ENCODE assay signal across 8 cellular contexts in the genomic region with DNA sequence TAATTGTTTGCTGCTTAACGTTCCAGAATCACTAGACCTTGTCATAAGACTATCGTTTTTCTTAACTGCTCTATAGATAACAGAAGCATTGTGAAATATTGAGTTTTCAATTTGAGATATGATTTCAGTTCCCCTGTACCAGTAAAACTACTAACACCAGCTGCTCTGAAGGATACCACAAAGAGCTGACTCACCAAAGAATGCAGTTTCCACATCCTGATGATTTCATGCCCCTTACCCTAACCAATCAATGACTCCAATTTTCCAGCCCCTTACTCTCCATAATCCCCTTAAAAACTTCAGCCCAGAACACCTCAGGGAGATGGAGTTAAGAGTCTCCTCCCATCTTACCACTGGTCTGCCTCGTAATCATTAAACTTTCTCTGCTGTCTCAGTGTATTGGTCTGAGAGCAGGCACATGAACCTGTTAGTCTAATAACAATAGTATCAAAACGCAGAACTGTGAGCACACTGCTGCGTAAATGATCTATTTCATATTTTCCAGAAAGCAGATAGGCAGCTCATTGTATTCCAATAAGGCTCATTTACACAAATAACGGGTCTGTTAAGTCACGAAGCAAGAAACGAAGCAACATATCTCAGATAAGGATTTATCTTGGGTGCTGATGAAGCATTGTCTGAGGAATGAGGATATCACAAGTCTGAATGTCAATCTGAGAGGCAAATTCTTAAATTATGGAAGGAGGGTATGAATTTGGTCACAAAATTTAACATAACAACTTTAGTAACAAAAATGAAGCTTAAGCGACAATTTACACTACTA. TPM values are rescaled to one million over a fixed set of nuclear protein-coding genes. Genes with fewer than 3 reads are reported as not detected.
A peak's percentile ranks its signal among the peaks of the same experiment; 100 is the strongest.
DNase-seq lines count a peak whose midpoint lies in the region; ATAC-seq and TF ChIP-seq lines count a peak whose summit lies in the region.

No MANE protein-coding gene starts in this region.

- H3K9me3 ChIP-seq in HUES48 (ENCODE audit: control insufficient read depth, insufficient read depth, low read length), result no peaks in the 10 kb centered on the region

- H3K9ac ChIP-seq in HUES48 (ENCODE audit: low read depth, low read length), result no peak overlapping the region

- intact Hi-C loops in Calu3 (cut with micrococcal nuclease; ENCODE audit: unreplicated experiment), result loop anchor here (5.0 kb wide), 1 partner anchor 136 kb away; no protein-coding TSS in a partner anchor

- H3K4me1 ChIP-seq in HUES48 (ENCODE audit: control insufficient read depth, insufficient read depth, low read length), result peaks cover 14% of the 10 kb centered on the region

- no peaks in the 10 kb centered on the region for H3K9me3 Mint-ChIP-seq in Calu3 (ENCODE audit: low read depth, unreplicated experiment)
- H3K9me3 Mint-ChIP-seq in activated T-helper 17 cell treated with anti-CD3 and anti-CD28 coated beads, Interleukin-2, amount 50 U/mL, for 72 hours, result no peaks in the 10 kb centered on the region
- H3K9me3 Mint-ChIP-seq in nephron, result peaks cover 24% of the 10 kb centered on the region

- H3K27me3 Mint-ChIP-seq in Calu3 (ENCODE audit: unreplicated experiment) (no peaks in the 10 kb centered on the region), nephron (ENCODE audit: low read depth) (peaks cover 7% of the 10 kb centered on the region)
- H3K27me3 Mint-ChIP-seq in activated T-helper 17 cell treated with anti-CD3 and anti-CD28 coated beads, Interleukin-2, amount 50 U/mL, for 72 hours, result peaks cover 45% of the 10 kb centered on the region

- DNase-seq in Calu3 (peak; percentile 17), LoVo (ENCODE audit: low spot score) (no peak), NCI-H748 treated with DMSO at 0.1 percent for 48 hours (lab: John Stamatoyannopoulos, UW) (no peak), UCSD-AML1 (lab: John Stamatoyannopoulos, UW; ENCODE audit: unreplicated experiment) (no peak)

- BruUV-seq in Calu3 (replicated peaks; lab: Mats Ljungman, UMichigan), result no TSS peak

- H3K4me1 Mint-ChIP-seq in Calu3 (ENCODE audit: low read depth, unreplicated experiment) (peaks cover 28% of the 10 kb centered on the region), nephron (peaks cover 13% of the 10 kb centered on the region)
- H3K4me1 Mint-ChIP-seq in activated T-helper 17 cell treated with anti-CD3 and anti-CD28 coated beads, Interleukin-2, amount 50 U/mL, for 72 hours, result peaks cover 9% of the 10 kb centered on the region

- H3K36me3 Mint-ChIP-seq in Calu3 (ENCODE audit: insufficient read depth, unreplicated experiment), result no peaks in the 10 kb centered on the region
- H3K36me3 Mint-ChIP-seq in activated T-helper 17 cell treated with anti-CD3 and anti-CD28 coated beads, Interleukin-2, amount 50 U/mL, for 72 hours (ENCODE audit: low read depth), result no peaks in the 10 kb centered on the region
- no peaks in the 10 kb centered on the region for H3K36me3 Mint-ChIP-seq in nephron (ENCODE audit: low read depth)

- TF ChIP-seq CTCF in Calu3 (IDR thresholded peaks at IDR 0.05; ENCODE audit: unreplicated experiment), result no peak
- no peak for TF ChIP-seq CTCF in nephron (IDR thresholded peaks at IDR 0.05; ENCODE audit: unreplicated experiment in 3 of 3)

- H3K36me3 ChIP-seq in HUES48 (ENCODE audit: control insufficient read depth, insufficient read depth, low read length), result no peaks in the 10 kb centered on the region

- CTCF ChIA-PET in Calu3 (lab: Charles Lee), result interaction anchor here (0.6 kb wide), 1 partner anchor 1047 kb away, joined by 3 read pairs; no protein-coding TSS in a partner anchor

- H3K27ac Mint-ChIP-seq in Calu3 (ENCODE audit: unreplicated experiment) (peak overlapping the region; percentile 51), nephron (peak overlapping the region; percentile 9 to 21 (median 12))
- peak overlapping the region; percentile 24 for H3K27ac Mint-ChIP-seq in activated T-helper 17 cell treated with anti-CD3 and anti-CD28 coated beads, Interleukin-2, amount 50 U/mL, for 72 hours

- H3K27me3 ChIP-seq in HUES48 (ENCODE audit: control insufficient read depth, insufficient read depth, low read length), result no peaks in the 10 kb centered on the region

- no peak overlapping the region for H3K4me3 ChIP-seq in HUES48 (ENCODE audit: low read depth, low read length)

- ATAC-seq in GM21526 (IDR thresholded peaks at IDR 0.05; ENCODE audit: low FRiP score, unreplicated experiment), result peak; percentile 85
- peak; percentile 77 for ATAC-seq in activated T-helper 17 cell treated with anti-CD3 and anti-CD28 coated beads, Interleukin-2, amount 50 U/mL, for 72 hours (replicated peaks)

- H3K4me3 Mint-ChIP-seq in Calu3 (ENCODE audit: low read depth, unreplicated experiment), result peak overlapping the region; percentile 36
- peak overlapping the region; percentile 9 for H3K4me3 Mint-ChIP-seq in activated T-helper 17 cell treated with anti-CD3 and anti-CD28 coated beads, Interleukin-2, amount 50 U/mL, for 72 hours
- peak overlapping the region in 2 of 3 experiments; percentile 9 to 13 for H3K4me3 Mint-ChIP-seq in nephron

- H3K27ac ChIP-seq in HUES48 (ENCODE audit: low read depth, low read length), result peak overlapping the region; percentile 44

RNA-seq across cellular contexts. Expression of gene CCNA1, which starts 14.1 kb away (rescaled TPM):
- not detected in 2 replicates for total RNA-seq in Calu3 (2022)
- under 1 TPM; 0.34 to 0.76 TPM for total RNA-seq in activated T-helper 17 cell treated with anti-CD3 and anti-CD28 coated beads, Interleukin-2, amount 50 U/mL, for 72 hours
